ENCODE assay signal across 18 cellular contexts in the genomic region with DNA sequence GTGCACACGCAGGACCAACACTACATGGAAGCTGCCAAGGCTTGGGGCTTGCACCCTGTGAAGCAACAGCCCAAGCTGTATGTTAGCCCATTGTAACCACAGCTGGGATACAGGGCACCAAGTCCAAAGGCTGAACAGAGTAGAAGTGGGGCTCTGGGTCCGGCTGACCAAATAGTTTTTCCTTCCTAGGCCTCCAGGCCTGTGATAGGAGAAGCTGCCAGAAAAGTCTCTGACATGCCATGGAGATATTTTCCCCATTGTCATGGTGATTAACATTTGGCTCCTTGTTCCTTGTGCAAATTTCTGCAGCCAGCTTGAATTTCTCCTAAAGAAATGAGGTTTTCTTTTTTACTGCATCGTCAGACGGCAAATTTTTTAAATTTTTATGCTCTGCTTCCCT.
A peak's percentile ranks its signal among the peaks of the same experiment; 100 is the strongest.
DNase-seq lines count a peak whose midpoint lies in the region; ATAC-seq, FAIRE-seq and TF ChIP-seq lines count a peak whose summit lies in the region.
"Had no signal": no experiment of that assay in that cellular context is flagged by ENCODE, and none has a peak within 500 bp of the region (broad histone marks: within the 10 kb centered on the region; RNA-seq: fewer than 3 reads in every experiment).

No MANE protein-coding gene starts in this region.

- no peak overlapping the region for H2BK120ac ChIP-seq in H1 (replicated peaks; ENCODE audit: low read depth, low read length)

- no peak overlapping the region for H3K4me3 Mint-ChIP-seq in neural progenitor cell
- H3K4me3 Mint-ChIP-seq: CD4-positive, alpha-beta memory T cell had no signal

- H3K18ac ChIP-seq in H1 (ENCODE audit: extremely low read depth, low read length), result no peak overlapping the region

- no peak for TF ChIP-seq CTCF in astrocyte of the cerebellum (IDR thresholded peaks at IDR 0.05; ENCODE audit: low read depth, low read length, missing control alignments)
- TF ChIP-seq CTCF in H1 (IDR thresholded peaks at IDR 0.05; ENCODE audit: control extremely low read depth in 1 of 3, insufficient read depth in 1 of 3, low read depth in 1 of 3, low read length in 3 of 3), result no peak
- no peak for TF ChIP-seq CTCF in gastrocnemius medialis (IDR thresholded peaks at IDR 0.05 in 4 of 5, conservative IDR thresholded peaks at IDR 0.05 in 1 of 5)
- no peak for TF ChIP-seq CTCF in neural progenitor cell (IDR thresholded peaks at IDR 0.05)

- H3K14ac ChIP-seq in H1 (ENCODE audit: insufficient read length), result no peak overlapping the region

- peak overlapping the region; percentile 33; the same call in 1 of the 2 replicates for H2BK12ac ChIP-seq in H1 (ENCODE audit: low read depth, low read length)

- no peaks in the 10 kb centered on the region for H3K27me3 ChIP-seq in H1 (replicated peaks in 1 of 4; ENCODE audit: control insufficient read depth in 3 of 4, extremely low read depth in 1 of 4, insufficient read depth in 3 of 4, low read length in 3 of 4)
- no peaks in the 10 kb centered on the region for H3K27me3 ChIP-seq in gastrocnemius medialis
- H3K27me3 ChIP-seq in neural progenitor cell, result no peaks in the 10 kb centered on the region

- H3K79me2 ChIP-seq in H1 (ENCODE audit: control insufficient read depth in 1 of 2, insufficient read depth in 2 of 2, low read length in 2 of 2) (no peaks in the 10 kb centered on the region), neural progenitor cell (ENCODE audit: low read depth) (no peaks in the 10 kb centered on the region)

- H3K4me1 ChIP-seq in H1 (replicated peaks in 1 of 4; ENCODE audit: control insufficient read depth in 3 of 4, insufficient read depth in 4 of 4, low read length in 3 of 4) (no peaks in the 10 kb centered on the region), gastrocnemius medialis (no peaks in the 10 kb centered on the region), neural progenitor cell (no peaks in the 10 kb centered on the region)

- no peaks in the 10 kb centered on the region for H3K23me2 ChIP-seq in H1 (ENCODE audit: low read depth, low read length)

- H4K8ac ChIP-seq in H1 (ENCODE audit: extremely low read depth, insufficient read depth, low read length), result no peak overlapping the region; the same call in 1 of the 2 replicates

- no peaks in the 10 kb centered on the region for H3K9me3 ChIP-seq in H1 (ENCODE audit: insufficient read depth in 2 of 2, low read depth in 1 of 2, low read length in 1 of 2)
- no peaks in the 10 kb centered on the region for H3K9me3 ChIP-seq in gastrocnemius medialis
- no peaks in the 10 kb centered on the region for H3K9me3 ChIP-seq in neural progenitor cell (ENCODE audit: low read depth)

- TF ChIP-seq EP300 in H1 (IDR thresholded peaks at IDR 0.05; ENCODE audit: borderline replicate concordance in 1 of 2, low read depth in 2 of 2, low read length in 2 of 2), result no peak

- no peaks in the 10 kb centered on the region for H3K36me3 ChIP-seq in H1 (ENCODE audit: control insufficient read depth in 2 of 4, insufficient read depth in 4 of 4, low read length in 3 of 4)
- H3K36me3 ChIP-seq in gastrocnemius medialis, result no peaks in the 10 kb centered on the region
- no peaks in the 10 kb centered on the region for H3K36me3 ChIP-seq in neural progenitor cell

- H2BK5ac ChIP-seq in H1 (ENCODE audit: low read depth, low read length), result peak overlapping the region; percentile 57; the same call in 1 of the 2 replicates

- H4K91ac ChIP-seq in H1 (replicated peaks; ENCODE audit: insufficient read length, low read length), result no peak overlapping the region

- H4K20me1 ChIP-seq in H1 (replicated peaks in 1 of 2; ENCODE audit: control insufficient read depth in 1 of 2, insufficient read depth in 2 of 2, low read length in 2 of 2), result no peaks in the 10 kb centered on the region
- H4K20me1 ChIP-seq in neural progenitor cell (ENCODE audit: low read depth), result no peaks in the 10 kb centered on the region

- TF ChIP-seq POLR2A in H1 (IDR thresholded peaks at IDR 0.05; ENCODE audit: control extremely low read depth in 1 of 2, low read depth in 2 of 2, low read length in 2 of 2), result no peak
- TF ChIP-seq POLR2A in gastrocnemius medialis (IDR thresholded peaks at IDR 0.05), result no peak

- H3K4me1 Mint-ChIP-seq in neural progenitor cell, result peaks cover 5% of the 10 kb centered on the region

- POLR2A ChIA-PET in H1 (lab: Charles Lee; ENCODE audit: partially characterized antibody), result no interaction called here

- H3K36me3 Mint-ChIP-seq in neural progenitor cell, result no peaks in the 10 kb centered on the region
- H3K36me3 Mint-ChIP-seq: CD4-positive, alpha-beta memory T cell had no signal

- H3K27ac ChIP-seq in H1 (ENCODE audit: low read depth, low read length) (no peak overlapping the region), gastrocnemius medialis (no peak overlapping the region), neural progenitor cell (no peak overlapping the region)

- no peak overlapping the region for H3K56ac ChIP-seq in H1 (replicated peaks; ENCODE audit: insufficient read length, low read depth, low read length)

- peak; percentile 54 for DNase-seq in astrocyte of the cerebellum (ENCODE audit: low read depth)
- no peak for DNase-seq in H1 (ENCODE audit: low read depth in 1 of 2, low spot score in 2 of 2)
- peak; percentile 1 for DNase-seq in iPS DF 19.7 (ENCODE audit: low read depth, low spot score)
- no peak for DNase-seq in inferior parietal cortex (ENCODE audit: extremely low spot score)
- no peak for DNase-seq in gastrocnemius medialis
- no peak for DNase-seq in neural progenitor cell (ENCODE audit: low spot score)
- DNase-seq: C1 segment of cervical spinal cord, Calu3, COR-L47, DMS53, DMS79 treated with DMSO at 0.1 percent for 48 hours, GF-D8, GOT3, H7, HCEC 1CT had no signal

- H4K5ac ChIP-seq in H1 (ENCODE audit: insufficient read length, low read depth, low read length), result no peak overlapping the region

- CTCF ChIA-PET in H1 (lab: Charles Lee; ENCODE audit: partially characterized antibody), result interaction anchor here (1.0 kb wide), 1 partner anchor 11 kb away, joined by 3 read pairs; no protein-coding TSS in a partner anchor

- intact Hi-C loops in gastrocnemius medialis (cut with DNase I; ENCODE audit: low total_unique reads), result no loop called here

- no peak overlapping the region for H2BK20ac ChIP-seq in H1 (ENCODE audit: low read length)

- H3K79me1 ChIP-seq in H1 (ENCODE audit: low read depth, low read length), result no peaks in the 10 kb centered on the region

- H2BK15ac ChIP-seq in H1 (ENCODE audit: low read length), result peak overlapping the region; percentile 46; the same call in 1 of the 2 replicates

- in situ Hi-C loops in astrocyte of the cerebellum (cut with HindIII; ENCODE audit: low sequenced_read_pairs), result no loop called here
- in situ Hi-C loops in gastrocnemius medialis (cut with MboI; ENCODE audit: low sequenced_read_pairs in 4 of 4), result no loop called here

- H2AK5ac ChIP-seq in H1 (ENCODE audit: low read depth, low read length), result no peak overlapping the region

- ATAC-seq in gastrocnemius medialis, result no peak

- H3K9ac ChIP-seq in H1 (replicated peaks in 1 of 4; ENCODE audit: extremely low read depth in 1 of 4, low read depth in 3 of 4, low read length in 3 of 4), result no peak overlapping the region
- no peak overlapping the region for H3K9ac ChIP-seq in neural progenitor cell

- H3F3A ChIP-seq in neural progenitor cell (ENCODE audit: low read depth), result no peaks in the 10 kb centered on the region

- H3K27me3 Mint-ChIP-seq in neural progenitor cell (ENCODE audit: insufficient read depth, low read depth), result no peaks in the 10 kb centered on the region
- H3K27me3 Mint-ChIP-seq: CD4-positive, alpha-beta memory T cell had no signal

- H3K4me3 ChIP-seq in astrocyte of the cerebellum (ENCODE audit: low read depth, low read length) (no peak overlapping the region), H1 (ENCODE audit: extremely low read depth in 1 of 4, insufficient read depth in 2 of 4, low read depth in 3 of 4, low read length in 4 of 4) (no peak overlapping the region), gastrocnemius medialis (no peak overlapping the region), neural progenitor cell (no peak overlapping the region)

- no peak overlapping the region for H3K27ac Mint-ChIP-seq in neural progenitor cell
- H3K27ac Mint-ChIP-seq: CD4-positive, alpha-beta memory T cell had no signal

- H3K23ac ChIP-seq in H1 (ENCODE audit: insufficient read length), result no peak overlapping the region

- WGBS in H1 (ENCODE audit: extremely low coverage in 1 of 2, insufficient coverage in 1 of 2, insufficient read length in 1 of 2, insufficient replicate concordance in 2 of 2, low coverage in 1 of 2, low lambda C conversion rate in 2 of 2, missing lambda C conversion rate in 1 of 2), 2 experiments, result 89% methylated on average over 4 of the region's 4 CpGs; no CpG with 5 or more reads in 1 of the 2 experiments

- FAIRE-seq in H1 (lab: Jason Lieb, UNC), result no peak
- FAIRE-seq: GM12891, GM18507 had no signal

- no peak overlapping the region for H3K4ac ChIP-seq in H1 (replicated peaks; ENCODE audit: insufficient read length, low read depth, low read length)

- H3K4me2 ChIP-seq in H1 (ENCODE audit: insufficient read depth in 1 of 2, low read depth in 2 of 2, low read length in 2 of 2) (no peak overlapping the region), neural progenitor cell (no peak overlapping the region)

- TF ChIP-seq RAD21 in H1 (IDR thresholded peaks at IDR 0.05 in 1 of 2, conservative IDR thresholded peaks at IDR 0.05 in 1 of 2; ENCODE audit: low read depth in 2 of 2, low read length in 2 of 2), result no peak

- H3K9me3 Mint-ChIP-seq in neural progenitor cell, result no peaks in the 10 kb centered on the region
- H3K9me3 Mint-ChIP-seq: CD4-positive, alpha-beta memory T cell had no signal

- H2AFZ ChIP-seq in H1 (ENCODE audit: low read length) (no peak overlapping the region), neural progenitor cell (replicated peaks) (no peak overlapping the region)

TF ChIP-seq in H1, 55 proteins besides CTCF, POLR2A, EP300 and RAD21:
- TF ChIP-seq MAFK (IDR thresholded peaks at IDR 0.05; ENCODE audit: low read depth, low read length) (no peak), TEAD4 (IDR thresholded peaks at IDR 0.05; ENCODE audit: low read depth, low read length) (no peak), HDAC2 (IDR thresholded peaks at IDR 0.05; ENCODE audit: borderline replicate concordance in 1 of 2, low read depth in 2 of 2, low read length in 2 of 2) (no peak), SAP30 (IDR thresholded peaks at IDR 0.05; ENCODE audit: insufficient read depth, insufficient replicate concordance, low read length) (no peak), JUN (IDR thresholded peaks at IDR 0.05; ENCODE audit: low read depth, low read length) (no peak), NANOG (IDR thresholded peaks at IDR 0.05; ENCODE audit: insufficient read depth, low read depth, low read length, poor library complexity, severe bottlenecking) (no peak)

Comparison
In these comparisons a context has a peak if more than half of its experiments do, and no peak if none do; other contexts are left out.
1. DNase-seq: peak in astrocyte of the cerebellum (single experiment) and iPS DF 19.7 (single experiment); none in H1 (0 of 2), inferior parietal cortex (single experiment), gastrocnemius medialis (0 of 2) and neural progenitor cell (single experiment).